ENCODE assay signal across 22 cellular contexts in the genomic region with DNA sequence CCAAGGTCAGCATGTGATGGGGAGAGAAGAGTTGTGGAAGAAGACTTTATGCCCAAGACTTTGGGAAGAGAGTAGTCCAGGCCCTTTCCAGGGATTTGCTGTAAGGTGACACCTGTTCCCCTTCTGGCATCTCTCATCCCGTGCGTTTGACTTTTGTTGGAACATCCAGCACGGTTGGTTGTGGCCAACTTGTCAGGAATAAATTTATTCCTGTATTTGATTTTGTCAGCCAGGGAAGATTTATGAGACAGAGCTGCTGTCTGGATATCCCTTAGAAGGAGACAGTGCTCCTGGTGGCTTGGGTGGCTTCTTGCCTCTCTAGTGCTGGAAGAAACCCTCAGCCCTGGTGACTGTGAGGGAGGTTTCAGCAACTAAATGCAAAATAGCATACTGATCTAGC.
"Had no signal": no experiment of that assay in that cellular context is flagged by ENCODE, and none has a peak within 500 bp of the region (broad histone marks: within the 10 kb centered on the region; RNA-seq: fewer than 3 reads in every experiment).

No MANE protein-coding gene starts in this region.

- ATAC-seq: effector memory CD8-positive, alpha-beta T cell; esophagus mucosa; gastroesophageal sphincter; left cardiac atrium; left lung; left ventricle myocardium superior; lower lobe of right lung; naive thymus-derived CD4-positive, alpha-beta T cell had no signal

- H3K4me1 ChIP-seq: colonic mucosa, esophagus squamous epithelium, left lung, lower lobe of right lung had no signal

- H3K27me3 Mint-ChIP-seq: dendritic cell treated with granulocyte-macrophage colony-stimulating factor and Interleukin-4, amounts not matched to agents 40 ng/mL and 50 ng/mL, for 4 days; effector memory CD8-positive, alpha-beta T cell; naive thymus-derived CD4-positive, alpha-beta T cell had no signal

- H3K9me3 ChIP-seq: colonic mucosa, esophagus squamous epithelium, gastroesophageal sphincter, heart left ventricle, left lung, lower lobe of right lung had no signal

- H3K4me3 ChIP-seq: colonic mucosa, esophagus squamous epithelium, gastroesophageal sphincter, heart left ventricle, left lung, lower lobe of right lung had no signal

- DNase-seq: colonic mucosa; cortex of kidney; effector CD8-positive, alpha-beta T cell; effector memory CD8-positive, alpha-beta T cell; endodermal cell; erythroblast; esophagus squamous epithelium; foreskin fibroblast; foreskin melanocyte; heart left ventricle; hippocampal formation; left cardiac atrium; left lung; left ventricle myocardium superior; lower lobe of right lung; mesendoderm; midbrain; naive thymus-derived CD4-positive, alpha-beta T cell had no signal

- H3K9me3 Mint-ChIP-seq: endodermal cell had no signal

- H3K27me3 ChIP-seq: colonic mucosa, esophagus squamous epithelium, gastroesophageal sphincter, heart left ventricle, left lung had no signal

- H3K36me3 ChIP-seq: colonic mucosa, esophagus squamous epithelium, gastroesophageal sphincter, heart left ventricle, left lung, lower lobe of right lung had no signal

- H3K27ac ChIP-seq: colonic mucosa, epithelial cell of prostate, esophagus squamous epithelium, gastroesophageal sphincter, heart left ventricle, left lung, lower lobe of right lung had no signal

- H3K36me3 Mint-ChIP-seq: naive thymus-derived CD4-positive, alpha-beta T cell had no signal

- H3K4me1 Mint-ChIP-seq: naive thymus-derived CD4-positive, alpha-beta T cell had no signal

- H3K27ac Mint-ChIP-seq: dendritic cell treated with granulocyte-macrophage colony-stimulating factor and Interleukin-4, amounts not matched to agents 40 ng/mL and 50 ng/mL, for 4 days; effector memory CD8-positive, alpha-beta T cell; endodermal cell; naive thymus-derived CD4-positive, alpha-beta T cell had no signal

- H3K4me3 Mint-ChIP-seq: dendritic cell treated with granulocyte-macrophage colony-stimulating factor and Interleukin-4, amounts not matched to agents 40 ng/mL and 50 ng/mL, for 4 days; effector memory CD8-positive, alpha-beta T cell; endodermal cell; naive thymus-derived CD4-positive, alpha-beta T cell had no signal
